ENCODE assay signal across 17 cellular contexts in genomic region chr10:105023223-105023622, GRCh38.
DNase-seq lines count a peak whose midpoint lies in the region; ATAC-seq lines count a peak whose summit lies in the region.
"Had no signal": no experiment of that assay in that cellular context is flagged by ENCODE, and none has a peak within 500 bp of the region (broad histone marks: within the 10 kb centered on the region; RNA-seq: fewer than 3 reads in every experiment).

No MANE protein-coding gene starts in this region.

- H2BK120ac ChIP-seq in mesenchymal stem cell (ENCODE audit: low read depth, low read length) = no peak overlapping the region

- no peak overlapping the region for H3K27ac ChIP-seq in mesenchymal stem cell (ENCODE audit: low read length, poor library complexity, severe bottlenecking)
- H3K27ac ChIP-seq: GM23248 had no signal

- no peak overlapping the region for H3K4me3 Mint-ChIP-seq in T-helper 2 cell treated with Interferon-gamma antibody and Interleukin-4, amounts not matched to agents 5 μg/mL and 100 μg/mL, for 36 hours
- H3K4me3 Mint-ChIP-seq: CD4-positive, CD25-positive, alpha-beta regulatory T cell; CD8-positive, alpha-beta memory T cell had no signal

- no peak overlapping the region for H3K4me2 ChIP-seq in mesenchymal stem cell (ENCODE audit: low read length, poor library complexity, severe bottlenecking)

- H3K36me3 ChIP-seq in mesenchymal stem cell (ENCODE audit: control insufficient read depth in 1 of 2, insufficient read depth in 2 of 2, low read depth in 1 of 2, low read length in 2 of 2) = no peaks in the 10 kb centered on the region
- H3K36me3 ChIP-seq: BE2C had no signal

- no peaks in the 10 kb centered on the region for H3K4me1 Mint-ChIP-seq in T-helper 2 cell treated with Interferon-gamma antibody and Interleukin-4, amounts not matched to agents 5 μg/mL and 100 μg/mL, for 36 hours (ENCODE audit: low read depth)
- H3K4me1 Mint-ChIP-seq: CD4-positive, CD25-positive, alpha-beta regulatory T cell; CD8-positive, alpha-beta memory T cell had no signal

- no peaks in the 10 kb centered on the region for H3K27me3 Mint-ChIP-seq in T-helper 2 cell treated with Interferon-gamma antibody and Interleukin-4, amounts not matched to agents 5 μg/mL and 100 μg/mL, for 36 hours (ENCODE audit: low read depth)
- H3K27me3 Mint-ChIP-seq: CD4-positive, CD25-positive, alpha-beta regulatory T cell; CD8-positive, alpha-beta memory T cell had no signal

- no peak overlapping the region for H4K91ac ChIP-seq in mesenchymal stem cell (ENCODE audit: low read length)

- peak; percentile 42 for DNase-seq in ELF-1 (ENCODE audit: low read depth, low spot score)
- DNase-seq in NCI-H69 (lab: John Stamatoyannopoulos, UW) = peak; percentile 49
- DNase-seq in mesenchymal stem cell = no peak
- no peak for DNase-seq in RPMI8226
- DNase-seq in ureter (ENCODE audit: low spot score) = no peak
- DNase-seq in T-helper 2 cell treated with Interferon-gamma antibody and Interleukin-4, amounts not matched to agents 5 μg/mL and 100 μg/mL, for 36 hours (ENCODE audit: low spot score) = no peak
- DNase-seq: 8988T; BE2C; C1 segment of cervical spinal cord; CD4-positive, CD25-positive, alpha-beta regulatory T cell; CD8-positive, alpha-beta memory T cell; COR-L47; DMS 273 treated with DMSO at 0.1 percent for 48 hours; DMS53; GDM1; GM23248 had no signal

- no peaks in the 10 kb centered on the region for H3K27me3 ChIP-seq in mesenchymal stem cell (ENCODE audit: control insufficient read depth in 1 of 2, insufficient read depth in 1 of 2, low read length in 2 of 2)
- H3K27me3 ChIP-seq: BE2C had no signal

- H3K9me3 ChIP-seq in mesenchymal stem cell (ENCODE audit: control insufficient read depth, low read length) = no peaks in the 10 kb centered on the region
- H3K9me3 ChIP-seq: BE2C had no signal

- no peak overlapping the region for H3K14ac ChIP-seq in mesenchymal stem cell (ENCODE audit: low read length in 2 of 2)

- H2BK15ac ChIP-seq in mesenchymal stem cell (ENCODE audit: low read depth, poor library complexity, severe bottlenecking) = no peak overlapping the region

- no peak overlapping the region for H3K27ac Mint-ChIP-seq in T-helper 2 cell treated with Interferon-gamma antibody and Interleukin-4, amounts not matched to agents 5 μg/mL and 100 μg/mL, for 36 hours
- H3K27ac Mint-ChIP-seq: CD8-positive, alpha-beta memory T cell had no signal

- 33% methylated on average over 1 of the region's 1 CpG for WGBS in mesenchymal stem cell

- no peaks in the 10 kb centered on the region for H3K79me1 ChIP-seq in mesenchymal stem cell (replicated peaks; ENCODE audit: low read length, poor library complexity, severe bottlenecking)

- H4K8ac ChIP-seq in mesenchymal stem cell (ENCODE audit: low read length) = no peak overlapping the region

- H3K4ac ChIP-seq in mesenchymal stem cell (ENCODE audit: low read depth in 1 of 2, low read length in 2 of 2) = no peak overlapping the region

- ATAC-seq in HG02884 (IDR thresholded peaks at IDR 0.05; ENCODE audit: unreplicated experiment) = no peak

- H3K23ac ChIP-seq in mesenchymal stem cell (ENCODE audit: low read length in 2 of 2) = no peak overlapping the region

- no peak overlapping the region for H2AFZ ChIP-seq in mesenchymal stem cell (ENCODE audit: low read depth, low read length)
- H2AFZ ChIP-seq: GM23248 had no signal

- H3K9me3 Mint-ChIP-seq in T-helper 2 cell treated with Interferon-gamma antibody and Interleukin-4, amounts not matched to agents 5 μg/mL and 100 μg/mL, for 36 hours = no peaks in the 10 kb centered on the region

- no peak overlapping the region for H2BK5ac ChIP-seq in mesenchymal stem cell (ENCODE audit: low read depth, low read length, poor library complexity, severe bottlenecking)

- H3K36me3 Mint-ChIP-seq in T-helper 2 cell treated with Interferon-gamma antibody and Interleukin-4, amounts not matched to agents 5 μg/mL and 100 μg/mL, for 36 hours (ENCODE audit: low read depth) = no peaks in the 10 kb centered on the region
- H3K36me3 Mint-ChIP-seq: CD4-positive, CD25-positive, alpha-beta regulatory T cell; CD8-positive, alpha-beta memory T cell had no signal

- no peaks in the 10 kb centered on the region for H3K4me1 ChIP-seq in mesenchymal stem cell (ENCODE audit: control insufficient read depth, insufficient read depth, low read depth, low read length)
- H3K4me1 ChIP-seq: BE2C had no signal

- no peak overlapping the region for H3K18ac ChIP-seq in mesenchymal stem cell (ENCODE audit: low read depth in 1 of 2, low read length in 2 of 2)

- H2AK5ac ChIP-seq in mesenchymal stem cell (ENCODE audit: low read length, severe bottlenecking) = no peak overlapping the region

- H3K9ac ChIP-seq in mesenchymal stem cell (ENCODE audit: low read length) = peak overlapping the region; percentile 40
- H3K9ac ChIP-seq: GM23248 had no signal

- H3K4me3 ChIP-seq in mesenchymal stem cell (ENCODE audit: insufficient read depth in 1 of 2, low read depth in 1 of 2, low read length in 2 of 2) = no peak overlapping the region
- H3K4me3 ChIP-seq: GM23248 had no signal

- H2BK12ac ChIP-seq in mesenchymal stem cell (ENCODE audit: low read length in 2 of 2) = no peak overlapping the region

Comparison
In these comparisons a context has a peak if more than half of its experiments do, and no peak if none do; other contexts are left out.
1. DNase-seq: peak in ELF-1 (single experiment) and NCI-H69 (single experiment); none in mesenchymal stem cell (single experiment), RPMI8226 (single experiment), ureter (single experiment) and T-helper 2 cell treated with Interferon-gamma antibody and Interleukin-4, amounts not matched to agents 5 μg/mL and 100 μg/mL, for 36 hours (single experiment).